ENCODE assay signal across 9 cellular contexts in genomic region chr3:105791919-105792786, GRCh38.
DNase-seq lines count a peak whose midpoint lies in the region; ATAC-seq and TF ChIP-seq lines count a peak whose summit lies in the region.
"Had no signal": no experiment of that assay in that cellular context is flagged by ENCODE, and none has a peak within 500 bp of the region (broad histone marks: within the 10 kb centered on the region; RNA-seq: fewer than 3 reads in every experiment).

No MANE protein-coding gene starts in this region.

- H3K79me1 ChIP-seq in mesenchymal stem cell (replicated peaks; ENCODE audit: low read length, poor library complexity, severe bottlenecking), result peaks cover 14% of the 10 kb centered on the region

- no peak overlapping the region for H3K14ac ChIP-seq in mesenchymal stem cell (ENCODE audit: low read length in 2 of 2)

- H2AFZ ChIP-seq in mesenchymal stem cell (ENCODE audit: low read depth, low read length), result no peak overlapping the region

- no peak overlapping the region for H3K4ac ChIP-seq in mesenchymal stem cell (ENCODE audit: low read depth in 1 of 2, low read length in 2 of 2)

- no peak overlapping the region for H4K8ac ChIP-seq in mesenchymal stem cell (ENCODE audit: low read length)

- no peak overlapping the region for H3K23ac ChIP-seq in mesenchymal stem cell (ENCODE audit: low read length in 2 of 2)

- 0% methylated on average over 5 of the region's 6 CpGs for WGBS in mesenchymal stem cell

- ATAC-seq in activated CD8-positive, alpha-beta memory T cell treated with anti-CD3 and anti-CD28 coated beads, Interleukin-2, amount 10 ng/mL, durations not matched to agents 7 days and 5 days, result peak; percentile 41

- no peak overlapping the region for H2BK5ac ChIP-seq in mesenchymal stem cell (ENCODE audit: low read depth, low read length, poor library complexity, severe bottlenecking)

- no peak overlapping the region for H3K4me3 Mint-ChIP-seq in activated CD8-positive, alpha-beta memory T cell treated with anti-CD3 and anti-CD28 coated beads, Interleukin-2, amount 10 ng/mL, durations not matched to agents 7 days and 5 days

- H3K27me3 Mint-ChIP-seq in activated CD8-positive, alpha-beta memory T cell treated with anti-CD3 and anti-CD28 coated beads, Interleukin-2, amount 10 ng/mL, durations not matched to agents 7 days and 5 days, result no peaks in the 10 kb centered on the region

- H2BK120ac ChIP-seq in mesenchymal stem cell (ENCODE audit: low read depth, low read length), result no peak overlapping the region

- H3K27ac ChIP-seq in breast epithelium (peak overlapping the region; percentile 79 to 83), mesenchymal stem cell (ENCODE audit: low read length, poor library complexity, severe bottlenecking) (peak overlapping the region; percentile 25)
- H3K27ac ChIP-seq: cardiac muscle cell had no signal

- peak overlapping the region; percentile 5 for H3K27ac Mint-ChIP-seq in activated CD8-positive, alpha-beta memory T cell treated with anti-CD3 and anti-CD28 coated beads, Interleukin-2, amount 10 ng/mL, durations not matched to agents 7 days and 5 days

- H3K4me1 Mint-ChIP-seq in activated CD8-positive, alpha-beta memory T cell treated with anti-CD3 and anti-CD28 coated beads, Interleukin-2, amount 10 ng/mL, durations not matched to agents 7 days and 5 days, result peaks cover 57% of the 10 kb centered on the region

- peaks cover 42% of the 10 kb centered on the region for H3K36me3 Mint-ChIP-seq in activated CD8-positive, alpha-beta memory T cell treated with anti-CD3 and anti-CD28 coated beads, Interleukin-2, amount 10 ng/mL, durations not matched to agents 7 days and 5 days

- no peak overlapping the region for H4K91ac ChIP-seq in mesenchymal stem cell (ENCODE audit: low read length)

- H3K9me3 Mint-ChIP-seq in activated CD8-positive, alpha-beta memory T cell treated with anti-CD3 and anti-CD28 coated beads, Interleukin-2, amount 10 ng/mL, durations not matched to agents 7 days and 5 days (ENCODE audit: low read depth), result no peaks in the 10 kb centered on the region

- H3K27me3 ChIP-seq in breast epithelium (no peaks in the 10 kb centered on the region), mesenchymal stem cell (ENCODE audit: control insufficient read depth in 1 of 2, insufficient read depth in 1 of 2, low read length in 2 of 2) (no peaks in the 10 kb centered on the region)
- H3K27me3 ChIP-seq: cardiac muscle cell had no signal

- H3K9me3 ChIP-seq in breast epithelium, result no peaks in the 10 kb centered on the region
- no peaks in the 10 kb centered on the region for H3K9me3 ChIP-seq in mesenchymal stem cell (ENCODE audit: control insufficient read depth, low read length)

- TF ChIP-seq CTCF in breast epithelium (IDR thresholded peaks at IDR 0.05), result no peak

- H3K18ac ChIP-seq in mesenchymal stem cell (ENCODE audit: low read depth in 1 of 2, low read length in 2 of 2), result no peak overlapping the region

- peak overlapping the region; percentile 84 for H3K9ac ChIP-seq in mesenchymal stem cell (ENCODE audit: low read length)

- TF ChIP-seq POLR2A in breast epithelium (IDR thresholded peaks at IDR 0.05), result no peak

- no peak overlapping the region for H3K4me2 ChIP-seq in mesenchymal stem cell (ENCODE audit: low read length, poor library complexity, severe bottlenecking)

- DNase-seq in activated CD8-positive, alpha-beta memory T cell treated with anti-CD3 and anti-CD28 coated beads, Interleukin-2, amount 10 ng/mL, durations not matched to agents 7 days and 5 days, result no peak
- no peak for DNase-seq in activated CD8-positive, alpha-beta memory T cell treated with anti-CD3 and anti-CD28 coated beads for 24 hours
- DNase-seq in breast epithelium (ENCODE audit: low spot score in 2 of 2) (peak in 1 of 2 donors; percentile 53), mesenchymal stem cell (peak; percentile 99), ureter (ENCODE audit: low spot score) (peak; percentile 55), SKM-1 treated with dmso at 0.1 percent for 144 hours (lab: John Stamatoyannopoulos, UW; ENCODE audit: unreplicated experiment) (no peak), pons (ENCODE audit: low spot score) (no peak), SK-N-DZ (ENCODE audit: low spot score) (no peak)

- no peak overlapping the region for H2BK12ac ChIP-seq in mesenchymal stem cell (ENCODE audit: low read length in 2 of 2)

- H3K4me3 ChIP-seq in breast epithelium (no peak overlapping the region), mesenchymal stem cell (ENCODE audit: insufficient read depth in 1 of 2, low read depth in 1 of 2, low read length in 2 of 2) (peak overlapping the region in 1 of 2 experiments; percentile 42)
- H3K4me3 ChIP-seq: cardiac muscle cell had no signal

- no peaks in the 10 kb centered on the region for H3K36me3 ChIP-seq in breast epithelium
- H3K36me3 ChIP-seq in mesenchymal stem cell (ENCODE audit: control insufficient read depth in 1 of 2, insufficient read depth in 2 of 2, low read depth in 1 of 2, low read length in 2 of 2), result peaks cover 0 to 5% of the 10 kb centered on the region in 2 experiments
- H3K36me3 ChIP-seq: cardiac muscle cell had no signal

- intact Hi-C loops in breast epithelium (cut with DNase I; ENCODE audit: low total_unique reads), result loop anchor here (5.0 kb wide), 1 partner anchor 1215 kb away; no protein-coding TSS in a partner anchor

- no peaks in the 10 kb centered on the region for H3K4me1 ChIP-seq in breast epithelium
- H3K4me1 ChIP-seq in mesenchymal stem cell (ENCODE audit: control insufficient read depth, insufficient read depth, low read depth, low read length), result peaks cover 4% of the 10 kb centered on the region

- peak overlapping the region; percentile 56 for H2AK5ac ChIP-seq in mesenchymal stem cell (ENCODE audit: low read length, severe bottlenecking)

- no peak overlapping the region for H2BK15ac ChIP-seq in mesenchymal stem cell (ENCODE audit: low read depth, poor library complexity, severe bottlenecking)

- CTCF ChIA-PET in activated CD8-positive, alpha-beta memory T cell treated with anti-CD3 and anti-CD28 coated beads, Interleukin-2, amount 10 ng/mL, durations not matched to agents 7 days and 5 days (lab: Charles Lee), result no interaction called here

Comparison
In these comparisons a context has a peak if more than half of its experiments do, and no peak if none do; other contexts are left out.
1. DNase-seq: peak in mesenchymal stem cell (single experiment) and ureter (single experiment); none in activated CD8-positive, alpha-beta memory T cell treated with anti-CD3 and anti-CD28 coated beads, Interleukin-2, amount 10 ng/mL, durations not matched to agents 7 days and 5 days (single experiment), activated CD8-positive, alpha-beta memory T cell treated with anti-CD3 and anti-CD28 coated beads for 24 hours (single experiment), SKM-1 treated with dmso at 0.1 percent for 144 hours (single experiment), pons (single experiment) and SK-N-DZ (single experiment).